ENCODE assay signal across 8 cellular contexts in genomic region chr19:16111160-16111908, GRCh38. TPM values are rescaled to one million over a fixed set of nuclear protein-coding genes. Genes with fewer than 3 reads are reported as not detected.
DNase-seq lines count a peak whose midpoint lies in the region; ATAC-seq and TF ChIP-seq lines count a peak whose summit lies in the region.

RAB8A (plus strand) TSS chr19:16111889; CDS start chr19:16111902, 13 bp downstream.

- H3K27me3 ChIP-seq in CD4-positive, alpha-beta memory T cell (ENCODE audit: insufficient read depth, low read length), result no peaks in the 10 kb centered on the region
- H3K27me3 ChIP-seq in liver (ENCODE audit: control insufficient read depth in 4 of 4, insufficient read depth in 4 of 4, low read length in 3 of 4), result no peaks in the 10 kb centered on the region

- H3K36me3 Mint-ChIP-seq in CD4-positive, alpha-beta memory T cell, result peaks cover 0 to 34% of the 10 kb centered on the region in 2 donors

- H3K36me3 ChIP-seq in CD4-positive, alpha-beta memory T cell (ENCODE audit: insufficient read depth, low read length), result no peaks in the 10 kb centered on the region
- H3K36me3 ChIP-seq in liver (ENCODE audit: control insufficient read depth in 4 of 4, insufficient read depth in 3 of 4, low read depth in 1 of 4, low read length in 3 of 4), result no peaks in the 10 kb centered on the region

- H3K27me3 Mint-ChIP-seq in CD4-positive, alpha-beta memory T cell, result no peaks in the 10 kb centered on the region

- peak within 1 kb of the TSS; percentile 94 for H3K27ac ChIP-seq in CD4-positive, alpha-beta memory T cell (ENCODE audit: low read depth, low read length)
- H3K27ac ChIP-seq in liver (ENCODE audit: low read depth in 1 of 2, low read length in 2 of 2), result peak within 1 kb of the TSS; percentile 95 to 99

- peak within 1 kb of the TSS; percentile 95 to 98 for H3K9ac ChIP-seq in liver (ENCODE audit: low read depth in 1 of 2, low read length in 2 of 2)

- peak; percentile 100 for TF ChIP-seq CTCF in liver (IDR thresholded peaks at IDR 0.05; ENCODE audit: low read depth, low read length, missing input control)

- peaks cover 46% of the 10 kb centered on the region for H3K4me1 ChIP-seq in CD4-positive, alpha-beta memory T cell (ENCODE audit: insufficient read depth, low read length)
- peaks cover 3 to 36% (median 27%) of the 10 kb centered on the region in 4 donors for H3K4me1 ChIP-seq in liver (ENCODE audit: control insufficient read depth in 4 of 4, insufficient read depth in 4 of 4, low read length in 3 of 4)

- ATAC-seq in GM19438 (IDR thresholded peaks at IDR 0.05; ENCODE audit: low read depth, unreplicated experiment) (peak; percentile 89), HG03575 (IDR thresholded peaks at IDR 0.05; ENCODE audit: extremely low read depth, insufficient number of reproducible peaks, low FRiP score, unreplicated experiment) (peak; percentile 40)

- no peaks in the 10 kb centered on the region for H3K9me3 ChIP-seq in CD4-positive, alpha-beta memory T cell (ENCODE audit: control insufficient read depth in 1 of 2, low read length in 2 of 2)
- no peaks in the 10 kb centered on the region for H3K9me3 ChIP-seq in liver (ENCODE audit: control insufficient read depth in 4 of 4, low read length in 3 of 4)

- H3K4me3 Mint-ChIP-seq in CD4-positive, alpha-beta memory T cell, result peak within 1 kb of the TSS; percentile 96 to 99 (median 98)

- TF ChIP-seq RAD21 in liver (IDR thresholded peaks at IDR 0.05), result peak; percentile 75 to 76

- DNase-seq in CD4-positive, alpha-beta memory T cell, result peak; percentile 99 to 100 (median 99)
- peak; percentile 100 for DNase-seq in NCI-H82 (lab: John Stamatoyannopoulos, UW)
- DNase-seq in activated CD4-positive, alpha-beta T cell treated with anti-CD3 and anti-CD28 coated beads, Interleukin-2, amount 50 U/mL, for 48 hours, result peak; percentile 98
- peak; percentile 97 to 100 for DNase-seq in dermis microvascular lymphatic vessel endothelial cell (ENCODE audit: low read depth in 2 of 2)
- peak; percentile 98 for DNase-seq in stimulated activated CD4-positive, alpha-beta T cell treated with anti-CD3 and anti-CD28 coated beads, Interleukin-4, amount 100 ng/mL, for 24 hours

- H3K4me3 ChIP-seq in CD4-positive, alpha-beta memory T cell (ENCODE audit: low read length in 2 of 2), result peak within 1 kb of the TSS; percentile 78 to 86
- peak within 1 kb of the TSS; percentile 91 to 98 (median 97) for H3K4me3 ChIP-seq in liver (ENCODE audit: low read depth in 1 of 3, low read length in 3 of 3)

- peak within 1 kb of the TSS; percentile 96 to 99 (median 98) for H3K27ac Mint-ChIP-seq in CD4-positive, alpha-beta memory T cell

- CTCF ChIA-PET in CD4-positive, alpha-beta memory T cell (lab: Charles Lee; ENCODE audit: partially characterized antibody), result interaction anchor here (0.6 to 7.6 kb wide), 20 partner anchors 11 to 300 kb away, joined by 3 to 84 read pairs (median 8); partner anchors contain the start of genes FAM32A and HSH2D

- intact Hi-C loops in CD4-positive, alpha-beta memory T cell (cut with micrococcal nuclease), result loop anchor here (1.0 to 2.0 kb wide), 11 partner anchors 8 to 482 kb away; partner anchors contain the start of genes FAM32A, HSH2D and KLF2

- peaks cover 0 to 3% (median 0%) of the 10 kb centered on the region in 8 donors for H3K9me3 Mint-ChIP-seq in CD4-positive, alpha-beta memory T cell

- 1% methylated on average over 81 of the region's 81 CpGs for WGBS in liver

- H3K4me1 Mint-ChIP-seq in CD4-positive, alpha-beta memory T cell, result peaks cover 20 to 50% (median 37%) of the 10 kb centered on the region in 4 donors

- POLR2A ChIA-PET in CD4-positive, alpha-beta memory T cell (lab: Charles Lee; ENCODE audit: partially characterized antibody), result interaction anchor here (0.7 to 4.3 kb wide), 22 partner anchors 9 to 272 kb away, joined by 3 to 49 read pairs (median 4); partner anchors contain the start of genes FAM32A, HSH2D, KLF2 and TPM4

TF ChIP-seq in liver, 16 proteins besides CTCF, POLR2A, EP300 and RAD21:
- peak; percentile 63 to 92 for TF ChIP-seq EGR1 (IDR thresholded peaks at IDR 0.05; ENCODE audit: low read depth in 2 of 2)
- peak; percentile 88 for TF ChIP-seq SP1 (IDR thresholded peaks at IDR 0.05)
- no peak for TF ChIP-seq NR2F2 (IDR thresholded peaks at IDR 0.05)
- no peak for TF ChIP-seq HNF4G (IDR thresholded peaks at IDR 0.05)
- TF ChIP-seq FOXA1 (IDR thresholded peaks at IDR 0.05), result peak; percentile 62
- TF ChIP-seq RXRA (IDR thresholded peaks at IDR 0.05), result no peak
- no peak for TF ChIP-seq HNF4A (conservative IDR thresholded peaks at IDR 0.05)
- peak in 1 of 2 donors; percentile 87 for TF ChIP-seq GABPA (IDR thresholded peaks at IDR 0.05 in 1 of 2, conservative IDR thresholded peaks at IDR 0.05 in 1 of 2)
- no peak for TF ChIP-seq YY1 (IDR thresholded peaks at IDR 0.05)
- TF ChIP-seq, protein P1, sequence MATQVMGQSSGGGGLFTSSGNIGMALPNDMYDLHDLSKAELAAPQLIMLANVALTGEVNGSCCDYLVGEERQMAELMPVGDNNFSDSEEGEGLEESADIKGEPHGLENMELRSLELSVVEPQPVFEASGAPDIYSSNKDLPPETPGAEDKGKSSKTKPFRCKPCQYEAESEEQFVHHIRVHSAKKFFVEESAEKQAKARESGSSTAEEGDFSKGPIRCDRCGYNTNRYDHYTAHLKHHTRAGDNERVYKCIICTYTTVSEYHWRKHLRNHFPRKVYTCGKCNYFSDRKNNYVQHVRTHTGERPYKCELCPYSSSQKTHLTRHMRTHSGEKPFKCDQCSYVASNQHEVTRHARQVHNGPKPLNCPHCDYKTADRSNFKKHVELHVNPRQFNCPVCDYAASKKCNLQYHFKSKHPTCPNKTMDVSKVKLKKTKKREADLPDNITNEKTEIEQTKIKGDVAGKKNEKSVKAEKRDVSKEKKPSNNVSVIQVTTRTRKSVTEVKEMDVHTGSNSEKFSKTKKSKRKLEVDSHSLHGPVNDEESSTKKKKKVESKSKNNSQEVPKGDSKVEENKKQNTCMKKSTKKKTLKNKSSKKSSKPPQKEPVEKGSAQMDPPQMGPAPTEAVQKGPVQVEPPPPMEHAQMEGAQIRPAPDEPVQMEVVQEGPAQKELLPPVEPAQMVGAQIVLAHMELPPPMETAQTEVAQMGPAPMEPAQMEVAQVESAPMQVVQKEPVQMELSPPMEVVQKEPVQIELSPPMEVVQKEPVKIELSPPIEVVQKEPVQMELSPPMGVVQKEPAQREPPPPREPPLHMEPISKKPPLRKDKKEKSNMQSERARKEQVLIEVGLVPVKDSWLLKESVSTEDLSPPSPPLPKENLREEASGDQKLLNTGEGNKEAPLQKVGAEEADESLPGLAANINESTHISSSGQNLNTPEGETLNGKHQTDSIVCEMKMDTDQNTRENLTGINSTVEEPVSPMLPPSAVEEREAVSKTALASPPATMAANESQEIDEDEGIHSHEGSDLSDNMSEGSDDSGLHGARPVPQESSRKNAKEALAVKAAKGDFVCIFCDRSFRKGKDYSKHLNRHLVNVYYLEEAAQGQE (IDR thresholded peaks at IDR 0.05), result no peak
- peak; percentile 19 for TF ChIP-seq FOXA2 (IDR thresholded peaks at IDR 0.05)
- TF ChIP-seq TAF1 (conservative IDR thresholded peaks at IDR 0.05), result no peak
- TF ChIP-seq, protein P2, sequence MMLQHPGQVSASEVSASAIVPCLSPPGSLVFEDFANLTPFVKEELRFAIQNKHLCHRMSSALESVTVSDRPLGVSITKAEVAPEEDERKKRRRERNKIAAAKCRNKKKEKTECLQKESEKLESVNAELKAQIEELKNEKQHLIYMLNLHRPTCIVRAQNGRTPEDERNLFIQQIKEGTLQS (IDR thresholded peaks at IDR 0.05), result no peak
- no peak for TF ChIP-seq JUND (IDR thresholded peaks at IDR 0.05)
- peak; percentile 79 for TF ChIP-seq ZBTB33 (IDR thresholded peaks at IDR 0.05)
- TF ChIP-seq, protein P3, sequence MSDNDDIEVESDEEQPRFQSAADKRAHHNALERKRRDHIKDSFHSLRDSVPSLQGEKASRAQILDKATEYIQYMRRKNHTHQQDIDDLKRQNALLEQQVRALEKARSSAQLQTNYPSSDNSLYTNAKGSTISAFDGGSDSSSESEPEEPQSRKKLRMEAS (IDR thresholded peaks at IDR 0.05), result no peak

RNA-seq across cellular contexts. Expression of gene RAB8A, which starts in this region (rescaled TPM):
- 10 to 100 TPM; 85.5 to 86.9 TPM for total RNA-seq in CD4-positive, alpha-beta memory T cell
- 10 to 100 TPM; 83.9 to 96.8 TPM for polyA plus RNA-seq in CD4-positive, alpha-beta memory T cell
- total RNA-seq in dermis microvascular lymphatic vessel endothelial cell (104 and 107 TPM in 2 replicates), liver (10 to 100 TPM; 45.6 to 52.0 TPM)
- 10 to 100 TPM; 38.0 to 43.1 TPM for polyA plus RNA-seq in liver

Comparison
In these comparisons a context has a peak if more than half of its experiments do, and no peak if none do; other contexts are left out.
1. Peak in every context shown above with its lines: DNase-seq, ATAC-seq, H3K4me3 ChIP-seq and H3K27ac ChIP-seq.